Comparison of ENCODE assay signal across 24 cellular contexts in genomic region chr9:6845128-6845826, GRCh38.
"Had no signal": no experiment of that assay in that cellular context is flagged by ENCODE, and none has a peak within 500 bp of the region (broad histone marks: within the 10 kb centered on the region; RNA-seq: fewer than 3 reads in every experiment).

No MANE protein-coding gene starts in this region.

- H3K27me3 Mint-ChIP-seq: activated CD8-positive, alpha-beta T cell treated with anti-CD3 and anti-CD28 coated beads for 36 hours; activated T-helper 17 cell treated with anti-CD3 and anti-CD28 coated beads, Interleukin-2, amount 50 U/mL, for 72 hours; effector memory CD8-positive, alpha-beta T cell; progenitor cell of endocrine pancreas; T-helper 17 cell had no signal

- H3K27ac ChIP-seq: brain microvascular endothelial cell, left ventricle myocardium inferior, neutrophil, sigmoid colon, tibial nerve had no signal

- H3K4me3 Mint-ChIP-seq: activated CD8-positive, alpha-beta T cell treated with anti-CD3 and anti-CD28 coated beads for 36 hours; activated T-cell treated with anti-CD3 and anti-CD28 coated beads, Interleukin-2, amount 50 U/mL, for 4 hours; activated T-helper 17 cell treated with anti-CD3 and anti-CD28 coated beads, Interleukin-2, amount 50 U/mL, for 72 hours; effector memory CD8-positive, alpha-beta T cell; natural killer cell; T-helper 17 cell had no signal

- H3K27me3 ChIP-seq: brain microvascular endothelial cell, neutrophil, sigmoid colon, tibial nerve had no signal

- ATAC-seq: activated CD8-positive, alpha-beta T cell treated with anti-CD3 and anti-CD28 coated beads for 36 hours; activated T-cell treated with anti-CD3 and anti-CD28 coated beads, Interleukin-2, amount 50 U/mL, for 4 hours; activated T-helper 17 cell treated with anti-CD3 and anti-CD28 coated beads, Interleukin-2, amount 50 U/mL, for 72 hours; effector memory CD8-positive, alpha-beta T cell; natural killer cell; T-helper 17 cell had no signal

- H3K4me3 ChIP-seq: left ventricle myocardium inferior, sigmoid colon, tibial nerve had no signal

- H3K27ac Mint-ChIP-seq: activated CD8-positive, alpha-beta T cell treated with anti-CD3 and anti-CD28 coated beads for 36 hours; activated T-helper 17 cell treated with anti-CD3 and anti-CD28 coated beads, Interleukin-2, amount 50 U/mL, for 72 hours; progenitor cell of endocrine pancreas; T-helper 17 cell had no signal

- DNase-seq: activated CD4-positive, alpha-beta T cell treated with anti-CD3 and anti-CD28 coated beads for 1 hour; activated CD4-positive, alpha-beta T cell treated with anti-CD3 and anti-CD28 coated beads, Interleukin-2, amount 50 U/mL, for 1 hour; activated CD8-positive, alpha-beta T cell treated with anti-CD3 and anti-CD28 coated beads for 36 hours; activated gamma-delta T cell treated with Interleukin-2 at 50 U/mL for 16 hours; activated naive CD4-positive, alpha-beta T cell treated with anti-CD3 and anti-CD28 coated beads, Interleukin-2, amount 50 U/mL, for 16 hours; activated T-cell treated with anti-CD3 and anti-CD28 coated beads, Interleukin-2, amount 50 U/mL, for 4 hours; amniotic stem cell; brain microvascular endothelial cell; cortex of kidney; effector memory CD8-positive, alpha-beta T cell; left ventricle myocardium inferior; midbrain; natural killer cell; sigmoid colon; stimulated activated naive CD4-positive, alpha-beta T cell; T-helper 17 cell; T1000 had no signal

- H3K4me1 ChIP-seq: sigmoid colon, tibial nerve had no signal

- H3K9me3 Mint-ChIP-seq: activated CD8-positive, alpha-beta T cell treated with anti-CD3 and anti-CD28 coated beads for 36 hours; activated T-cell treated with anti-CD3 and anti-CD28 coated beads, Interleukin-2, amount 50 U/mL, for 4 hours; activated T-helper 17 cell treated with anti-CD3 and anti-CD28 coated beads, Interleukin-2, amount 50 U/mL, for 72 hours; effector memory CD8-positive, alpha-beta T cell; natural killer cell had no signal

- H3K36me3 Mint-ChIP-seq: natural killer cell had no signal

- FAIRE-seq: astrocyte, endothelial cell of umbilical vein, small intestine had no signal

- H3K9me3 ChIP-seq: left ventricle myocardium inferior, neutrophil, sigmoid colon, tibial nerve had no signal

- H3K36me3 ChIP-seq: brain microvascular endothelial cell had no signal
